1 cellular context compared by ENCODE assay signal in genomic region chr2:240191001-240191400, GRCh38.
TF ChIP-seq lines count a peak whose summit lies in the region.

No MANE protein-coding gene starts in this region.

TF ChIP-seq in HepG2, 621 proteins besides CTCF, POLR2A, EP300 and RAD21:
- no peak for TF ChIP-seq POGZ (CRISPR knock-in tag; IDR thresholded peaks at IDR 0.05)
- TF ChIP-seq CAMTA2 (CRISPR knock-in tag; IDR thresholded peaks at IDR 0.05; ENCODE audit: borderline replicate concordance): no peak
- TF ChIP-seq ADNP (CRISPR knock-in tag; IDR thresholded peaks at IDR 0.05): no peak
